ENCODE assay signal across 13 cellular contexts in the genomic region with DNA sequence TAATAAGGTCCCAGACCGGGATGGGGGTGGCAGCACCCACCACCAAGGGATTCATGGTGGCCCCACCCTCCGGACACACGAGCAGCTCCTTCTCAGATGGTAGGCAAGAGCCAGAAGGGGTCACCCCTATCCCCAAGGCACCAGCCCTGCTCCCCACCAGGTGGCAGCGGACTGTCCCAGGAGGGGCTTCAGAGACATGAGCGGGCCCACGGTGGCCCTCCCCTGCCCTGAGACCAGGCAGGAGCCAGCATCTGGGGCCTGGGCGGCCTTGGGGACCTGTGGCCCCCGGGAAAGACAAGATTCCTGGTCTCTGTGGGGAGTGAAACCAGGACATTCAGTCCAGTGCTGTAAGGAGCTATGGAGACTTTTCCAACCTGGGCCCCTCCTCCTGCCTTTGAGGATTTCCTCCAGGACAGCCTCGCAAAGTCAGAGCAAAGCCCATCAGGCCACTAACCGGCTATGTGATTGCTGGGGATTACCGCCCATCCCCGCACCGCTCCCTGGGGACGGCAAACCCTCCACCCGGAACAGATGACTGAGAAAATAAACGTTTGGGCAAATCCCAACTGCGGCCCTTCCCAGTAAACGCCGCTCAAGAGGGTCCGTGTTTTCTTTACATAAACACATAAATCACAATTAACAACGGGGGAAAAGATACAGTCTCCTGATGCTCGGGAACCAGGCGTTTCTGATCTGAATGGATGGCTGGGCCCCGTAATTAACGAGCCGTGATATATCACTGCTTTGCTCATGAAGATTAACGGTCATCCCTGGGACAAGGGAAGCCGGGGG. TPM values are rescaled to one million over a fixed set of nuclear protein-coding genes. Genes with fewer than 3 reads are reported as not detected.
DNase-seq lines count a peak whose midpoint lies in the region; ATAC-seq, FAIRE-seq and TF ChIP-seq lines count a peak whose summit lies in the region.
"Had no signal": no experiment of that assay in that cellular context is flagged by ENCODE, and none has a peak within 500 bp of the region (broad histone marks: within the 10 kb centered on the region; RNA-seq: fewer than 3 reads in every experiment).

No MANE protein-coding gene starts in this region.

- H3K4me1 ChIP-seq in cardiac muscle cell (ENCODE audit: low read depth) (no peaks in the 10 kb centered on the region), endodermal cell (ENCODE audit: control insufficient read depth, insufficient read depth, low read length) (no peaks in the 10 kb centered on the region), tibial artery (peaks cover 0 to 49% (median 26%) of the 10 kb centered on the region in 4 donors)
- H3K4me1 ChIP-seq: parathyroid adenoma had no signal

- no peak overlapping the region for H3K27ac Mint-ChIP-seq in endodermal cell
- no peak overlapping the region for H3K27ac Mint-ChIP-seq in activated CD4-positive, alpha-beta T cell treated with anti-CD3 and anti-CD28 coated beads, Interleukin-2, amount 10 ng/mL, durations not matched to agents 7 days and 5 days

- POLR2A ChIA-PET in activated CD4-positive, alpha-beta T cell treated with anti-CD3 and anti-CD28 coated beads, Interleukin-2, amount 10 ng/mL, durations not matched to agents 7 days and 5 days (lab: Charles Lee) = no interaction called here

- no peaks in the 10 kb centered on the region for H3K36me3 Mint-ChIP-seq in endodermal cell (ENCODE audit: low read depth)
- no peaks in the 10 kb centered on the region for H3K36me3 Mint-ChIP-seq in activated CD4-positive, alpha-beta T cell treated with anti-CD3 and anti-CD28 coated beads, Interleukin-2, amount 10 ng/mL, durations not matched to agents 7 days and 5 days (ENCODE audit: low read depth)

- peak; percentile 13 for TF ChIP-seq CTCF in cardiac muscle cell (IDR thresholded peaks at IDR 0.05; ENCODE audit: low read depth, low read length)
- TF ChIP-seq CTCF in endodermal cell (conservative IDR thresholded peaks at IDR 0.05) = peak; percentile 87
- peak in 1 of 2 experiments; percentile 5 for TF ChIP-seq CTCF in tibial artery (IDR thresholded peaks at IDR 0.05)

- peaks cover 21% of the 10 kb centered on the region for H3K36me3 ChIP-seq in cardiac muscle cell
- no peaks in the 10 kb centered on the region for H3K36me3 ChIP-seq in endodermal cell (ENCODE audit: control insufficient read depth, insufficient read depth, low read length)
- peaks cover 19 to 34% (median 33%) of the 10 kb centered on the region in 3 donors for H3K36me3 ChIP-seq in tibial artery

- H3K9me3 ChIP-seq in cardiac muscle cell (ENCODE audit: low read depth) (no peaks in the 10 kb centered on the region), endodermal cell (ENCODE audit: control insufficient read depth, low read length) (no peaks in the 10 kb centered on the region), tibial artery (no peaks in the 10 kb centered on the region)

- H3K9me3 Mint-ChIP-seq in endodermal cell = no peaks in the 10 kb centered on the region
- H3K9me3 Mint-ChIP-seq in activated CD4-positive, alpha-beta T cell treated with anti-CD3 and anti-CD28 coated beads, Interleukin-2, amount 10 ng/mL, durations not matched to agents 7 days and 5 days = no peaks in the 10 kb centered on the region

- CTCF ChIA-PET in activated CD4-positive, alpha-beta T cell treated with anti-CD3 and anti-CD28 coated beads, Interleukin-2, amount 10 ng/mL, durations not matched to agents 7 days and 5 days (lab: Charles Lee) = no interaction called here

- no peak for ATAC-seq in left ventricle myocardium superior

- H3K4me3 ChIP-seq in cardiac muscle cell = no peak overlapping the region
- H3K4me3 ChIP-seq in endodermal cell (ENCODE audit: low read length) = no peak overlapping the region
- no peak overlapping the region for H3K4me3 ChIP-seq in tibial artery

- FAIRE-seq in frontal cortex (lab: Jason Lieb, UNC) = no peak
- FAIRE-seq: bronchial epithelial cell had no signal

- no peak overlapping the region for H3K9ac ChIP-seq in endodermal cell (ENCODE audit: extremely low read depth, low read length, poor library complexity, severe bottlenecking)
- H3K9ac ChIP-seq: parathyroid adenoma had no signal

- H3K27ac ChIP-seq in cardiac muscle cell = no peak overlapping the region
- H3K27ac ChIP-seq in endodermal cell (ENCODE audit: low read depth, low read length) = no peak overlapping the region
- peak overlapping the region; percentile 42 to 70 for H3K27ac ChIP-seq in tibial artery
- H3K27ac ChIP-seq: parathyroid adenoma had no signal

- DNase-seq in cardiac muscle cell (ENCODE audit: low read depth in 1 of 2, low spot score in 1 of 2) (no peak), left ventricle myocardium superior (no peak), NCI-H2227 treated with DMSO at 0.1 percent for 48 hours (lab: John Stamatoyannopoulos, UW) (peak; percentile 21), endodermal cell (peak; percentile 86), tibial artery (no peak), AML-193 (lab: John Stamatoyannopoulos, UW) (no peak), frontal cortex (ENCODE audit: low spot score in 2 of 2) (no peak)
- DNase-seq in activated CD4-positive, alpha-beta T cell treated with anti-CD3 and anti-CD28 coated beads, Interleukin-2, amount 10 ng/mL, durations not matched to agents 7 days and 5 days = no peak
- DNase-seq: C1 segment of cervical spinal cord; MV-4-11; stimulated activated CD4-positive, alpha-beta T cell treated with anti-CD3 and anti-CD28 coated beads, Interleukin-4, amount 100 ng/mL, for 24 hours had no signal

- H3K4me3 Mint-ChIP-seq in endodermal cell = no peak overlapping the region
- no peak overlapping the region for H3K4me3 Mint-ChIP-seq in activated CD4-positive, alpha-beta T cell treated with anti-CD3 and anti-CD28 coated beads, Interleukin-2, amount 10 ng/mL, durations not matched to agents 7 days and 5 days

- peaks cover 3% of the 10 kb centered on the region for H3K4me1 Mint-ChIP-seq in endodermal cell
- no peaks in the 10 kb centered on the region for H3K4me1 Mint-ChIP-seq in activated CD4-positive, alpha-beta T cell treated with anti-CD3 and anti-CD28 coated beads, Interleukin-2, amount 10 ng/mL, durations not matched to agents 7 days and 5 days

- intact Hi-C loops in left ventricle myocardium superior (cut with micrococcal nuclease) = no loop called here
- intact Hi-C loops in tibial artery (cut with DNase I; ENCODE audit: low total_unique reads) = no loop called here

- 87 to 91% methylated on average over 23 to 28 of the region's 28 CpGs for WGBS in endodermal cell (ENCODE audit: insufficient coverage in 1 of 2, insufficient read length in 1 of 2), 2 experiments

- no peaks in the 10 kb centered on the region for H3K27me3 ChIP-seq in cardiac muscle cell
- no peaks in the 10 kb centered on the region for H3K27me3 ChIP-seq in endodermal cell (ENCODE audit: control insufficient read depth, insufficient read depth, low read length, poor library complexity, severe bottlenecking)
- no peaks in the 10 kb centered on the region for H3K27me3 ChIP-seq in tibial artery

- no peaks in the 10 kb centered on the region for H3K27me3 Mint-ChIP-seq in endodermal cell (ENCODE audit: insufficient read depth)
- H3K27me3 Mint-ChIP-seq in activated CD4-positive, alpha-beta T cell treated with anti-CD3 and anti-CD28 coated beads, Interleukin-2, amount 10 ng/mL, durations not matched to agents 7 days and 5 days = no peaks in the 10 kb centered on the region

RNA-seq across cellular contexts. Expression of a gene that starts 50.9 kb away (rescaled TPM):
- total RNA-seq in cardiac muscle cell (7.2 and 11.8 TPM in 2 replicates), left ventricle myocardium superior (1.7 TPM), endodermal cell (10 to 100 TPM; 47.7 to 64.7 TPM), frontal cortex (not detected)
- 5.8 and 6.0 TPM in 2 replicates for polyA plus RNA-seq in cardiac muscle cell
- 8.9 TPM for polyA plus RNA-seq in endodermal cell (2013, experiment 1 of 2)
- polyA plus RNA-seq in endodermal cell (2013, experiment 2 of 2) = 8.4 TPM
- not detected for total RNA-seq in activated CD4-positive, alpha-beta T cell treated with anti-CD3 and anti-CD28 coated beads, Interleukin-2, amount 10 ng/mL, durations not matched to agents 7 days and 5 days

Comparison
In these comparisons a context has a peak if more than half of its experiments do, and no peak if none do; other contexts are left out.
1. DNase-seq: peak in NCI-H2227 treated with DMSO at 0.1 percent for 48 hours (single experiment) and endodermal cell (single experiment); none in cardiac muscle cell (0 of 2), left ventricle myocardium superior (single experiment), tibial artery (0 of 2), AML-193 (0 of 2), frontal cortex (0 of 2) and activated CD4-positive, alpha-beta T cell treated with anti-CD3 and anti-CD28 coated beads, Interleukin-2, amount 10 ng/mL, durations not matched to agents 7 days and 5 days (single experiment).
2. H3K27ac ChIP-seq: peak in tibial artery (2 of 2); none in cardiac muscle cell (single experiment) and endodermal cell (single experiment).